In the genomic region with DNA sequence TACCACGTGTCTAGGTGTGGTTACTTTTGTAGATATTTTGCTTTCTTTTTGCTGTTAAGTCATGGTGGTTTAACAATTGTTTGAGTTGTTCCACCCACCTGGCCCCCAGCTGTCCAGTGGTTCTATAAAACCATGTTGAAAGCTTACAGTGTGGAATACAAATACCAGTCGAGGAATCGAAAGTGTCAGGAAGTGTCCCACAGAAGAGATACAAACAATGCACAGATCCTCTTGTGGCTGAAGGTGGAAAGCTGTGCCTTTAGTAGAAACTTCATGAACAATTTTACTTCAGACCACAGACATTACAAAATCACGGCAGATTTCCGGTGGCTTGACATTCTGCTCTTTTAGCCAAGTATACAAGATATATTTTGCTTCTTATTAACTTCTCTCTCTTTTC, we compare ENCODE assay signal across 13 cellular contexts.
DNase-seq lines count a peak whose midpoint lies in the region; ATAC-seq, FAIRE-seq and TF ChIP-seq lines count a peak whose summit lies in the region.
"Had no signal": no experiment of that assay in that cellular context is flagged by ENCODE, and none has a peak within 500 bp of the region (broad histone marks: within the 10 kb centered on the region; RNA-seq: fewer than 3 reads in every experiment).

No MANE protein-coding gene starts in this region.

- no peaks in the 10 kb centered on the region for H3K27me3 ChIP-seq in keratinocyte (ENCODE audit: control insufficient read depth, extremely low read depth, insufficient read depth, low read length)

- H4K20me1 ChIP-seq in keratinocyte (ENCODE audit: control insufficient read depth, extremely low read depth, insufficient read depth, low read length), result no peaks in the 10 kb centered on the region

- H3K9me1 ChIP-seq in keratinocyte (ENCODE audit: control insufficient read depth, extremely low read depth, insufficient read depth, low read length), result no peaks in the 10 kb centered on the region

- H3K36me3 Mint-ChIP-seq in glutamatergic neuron (ENCODE audit: unreplicated experiment), result no peaks in the 10 kb centered on the region
- H3K36me3 Mint-ChIP-seq: CD8-positive, alpha-beta T cell had no signal

- no peaks in the 10 kb centered on the region for H3K9me3 ChIP-seq in keratinocyte (ENCODE audit: control insufficient read depth, low read depth, low read length)

- TF ChIP-seq CTCF in AG09309 (IDR thresholded peaks at IDR 0.05; ENCODE audit: control insufficient read depth, insufficient read depth, low read depth, low read length, missing control alignments) (peak; percentile 19), keratinocyte (optimal IDR thresholded peaks at IDR 0.05 in 1 of 3, IDR thresholded peaks at IDR 0.05 in 1 of 3, conservative IDR thresholded peaks at IDR 0.05 in 1 of 3; ENCODE audit: extremely low read depth in 1 of 3, insufficient read depth in 2 of 3, low read length in 3 of 3) (no peak), glutamatergic neuron (IDR thresholded peaks at IDR 0.05; ENCODE audit: partially characterized antibody, unreplicated experiment) (no peak)

- intact Hi-C loops in Right ventricle myocardium inferior (cut with DNase I), result no loop called here

- H3K4me1 Mint-ChIP-seq in glutamatergic neuron (ENCODE audit: low read depth, unreplicated experiment), result peaks cover 6% of the 10 kb centered on the region
- H3K4me1 Mint-ChIP-seq: activated CD4-positive, alpha-beta T cell treated with anti-CD3 and anti-CD28 coated beads, Interleukin-2, amount 10 ng/mL, durations not matched to agents 24 days and 14 days had no signal

- dilution Hi-C loops in keratinocyte (cut with MboI; ENCODE audit: extremely low pct_ligation_motif_present, low sequenced_read_pairs), result no loop called here

- peaks cover 2% of the 10 kb centered on the region for H3K9me3 Mint-ChIP-seq in glutamatergic neuron (ENCODE audit: unreplicated experiment)
- H3K9me3 Mint-ChIP-seq: activated CD4-positive, alpha-beta T cell treated with anti-CD3 and anti-CD28 coated beads, Interleukin-2, amount 10 ng/mL, durations not matched to agents 24 days and 14 days; CD8-positive, alpha-beta T cell had no signal

- peak overlapping the region; percentile 56 for H3K4me2 ChIP-seq in keratinocyte (ENCODE audit: control insufficient read depth, extremely low read depth, insufficient read depth, low read depth, low read length)

- H3K4me1 ChIP-seq in keratinocyte (ENCODE audit: control insufficient read depth, extremely low read depth, insufficient read depth, low read length), result no peaks in the 10 kb centered on the region

- no peaks in the 10 kb centered on the region for H3K79me2 ChIP-seq in keratinocyte (ENCODE audit: control insufficient read depth, insufficient read depth, low read length)

- peak overlapping the region; percentile 64 for H2AFZ ChIP-seq in keratinocyte (ENCODE audit: control insufficient read depth, low read length)

- no peak overlapping the region for H3K9ac ChIP-seq in keratinocyte (ENCODE audit: control insufficient read depth, extremely low read depth, insufficient read depth, low read length)

- peak; percentile 31 for DNase-seq in AG09309 (ENCODE audit: low read depth)
- peak; percentile 67 for DNase-seq in HT1080 (ENCODE audit: low read depth)
- DNase-seq in SW480 (ENCODE audit: low spot score), result peak; percentile 47
- DNase-seq in keratinocyte (ENCODE audit: low read depth, low spot score), result no peak
- no peak for DNase-seq in glutamatergic neuron
- DNase-seq in Right ventricle myocardium inferior (ENCODE audit: missing footprints), result no peak
- DNase-seq: activated CD4-positive, alpha-beta T cell treated with anti-CD3 and anti-CD28 coated beads, Interleukin-2, amount 10 ng/mL, durations not matched to agents 24 days and 14 days; activated gamma-delta T cell; CD8-positive, alpha-beta T cell; hypothalamus; SHP77 had no signal

- no peak overlapping the region for H3K27ac ChIP-seq in keratinocyte (ENCODE audit: control insufficient read depth, insufficient read depth, low read length)

- no peaks in the 10 kb centered on the region for H3K36me3 ChIP-seq in keratinocyte (ENCODE audit: control insufficient read depth in 2 of 2, extremely low read depth in 1 of 2, insufficient read depth in 2 of 2, low read length in 2 of 2)

- FAIRE-seq in keratinocyte (lab: Jason Lieb, UNC), result no peak

- H3K4me3 ChIP-seq in AG09309 (ENCODE audit: control insufficient read depth, low read depth, low read length), result peak overlapping the region; percentile 25
- H3K4me3 ChIP-seq in keratinocyte (ENCODE audit: control insufficient read depth in 2 of 3, extremely low read depth in 1 of 3, insufficient read depth in 2 of 3, low read depth in 1 of 3, low read length in 3 of 3), result peak overlapping the region in 1 of 3 experiments; percentile 17

- no peak overlapping the region for H3K27ac Mint-ChIP-seq in glutamatergic neuron (ENCODE audit: unreplicated experiment)
- H3K27ac Mint-ChIP-seq: activated CD4-positive, alpha-beta T cell treated with anti-CD3 and anti-CD28 coated beads, Interleukin-2, amount 10 ng/mL, durations not matched to agents 24 days and 14 days; CD8-positive, alpha-beta T cell had no signal

- H3K27me3 Mint-ChIP-seq in glutamatergic neuron (ENCODE audit: unreplicated experiment), result peaks cover 2% of the 10 kb centered on the region
- H3K27me3 Mint-ChIP-seq: activated CD4-positive, alpha-beta T cell treated with anti-CD3 and anti-CD28 coated beads, Interleukin-2, amount 10 ng/mL, durations not matched to agents 24 days and 14 days had no signal

- no peak overlapping the region for H3K4me3 Mint-ChIP-seq in glutamatergic neuron (ENCODE audit: unreplicated experiment)
- H3K4me3 Mint-ChIP-seq: activated CD4-positive, alpha-beta T cell treated with anti-CD3 and anti-CD28 coated beads, Interleukin-2, amount 10 ng/mL, durations not matched to agents 24 days and 14 days; CD8-positive, alpha-beta T cell had no signal

- ATAC-seq in HG03571 (IDR thresholded peaks at IDR 0.05; ENCODE audit: unreplicated experiment) (no peak), Right ventricle myocardium inferior (no peak), HG02981 (IDR thresholded peaks at IDR 0.05; ENCODE audit: unreplicated experiment) (no peak)
- ATAC-seq: CD8-positive, alpha-beta T cell had no signal

Comparison
In these comparisons a context has a peak if more than half of its experiments do, and no peak if none do; other contexts are left out.
1. DNase-seq: peak in AG09309 (single experiment), HT1080 (single experiment) and SW480 (single experiment); none in keratinocyte (single experiment), glutamatergic neuron (single experiment) and Right ventricle myocardium inferior (single experiment).